Comparison of ENCODE assay signal across 1 cellular context in the genomic region with DNA sequence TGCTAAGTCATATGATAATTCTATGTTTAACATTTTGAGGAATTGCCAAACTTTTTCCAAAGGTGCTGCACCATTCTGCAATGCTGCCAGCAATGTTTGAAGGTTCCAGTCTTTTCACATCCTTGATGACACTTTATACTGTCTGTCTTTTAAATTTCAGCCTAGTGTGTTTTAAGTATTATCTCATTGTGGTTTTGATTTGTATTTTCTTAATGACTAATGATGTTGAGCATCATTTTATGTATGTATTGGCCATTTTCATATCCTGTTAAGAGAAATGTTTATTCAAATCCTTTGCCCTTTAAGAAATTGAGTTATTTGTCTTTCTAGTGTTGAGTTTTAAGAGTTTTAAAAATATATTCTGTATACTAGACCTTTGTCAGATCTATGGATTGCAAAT.
TF ChIP-seq lines count a peak whose summit lies in the region.

No MANE protein-coding gene starts in this region.

TF ChIP-seq in endothelial cell of umbilical vein, 7 proteins besides CTCF, POLR2A, EP300 and RAD21:
- TF ChIP-seq MAX (IDR thresholded peaks at IDR 0.05; ENCODE audit: insufficient read depth, insufficient read length) (no peak), FOS (IDR thresholded peaks at IDR 0.05; ENCODE audit: borderline replicate concordance, insufficient read depth, low read length) (peak; percentile 58), JUN (IDR thresholded peaks at IDR 0.05; ENCODE audit: borderline replicate concordance, insufficient read depth, insufficient read length, low read depth) (peak; percentile 3)
